ENCODE assay signal across 9 cellular contexts in the genomic region with DNA sequence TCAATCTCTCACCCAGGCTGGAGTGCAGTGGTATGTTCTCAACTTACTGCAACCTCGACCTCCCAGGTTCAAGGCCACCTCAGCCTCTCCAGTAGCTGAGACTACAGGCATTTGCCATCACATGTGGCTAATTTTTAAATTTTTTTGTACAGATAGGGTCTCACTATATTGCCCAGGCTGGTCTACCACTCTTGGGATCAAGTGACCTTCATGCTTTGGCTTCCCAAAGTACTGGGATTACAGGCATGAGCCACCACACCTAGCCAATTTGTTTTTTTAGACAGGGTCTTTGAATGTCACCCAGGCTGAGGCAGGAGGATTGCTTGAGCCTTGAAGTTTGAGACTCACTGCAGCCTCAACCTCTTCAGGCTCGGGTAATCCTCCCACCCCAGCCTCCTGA. TPM values are rescaled to one million over a fixed set of nuclear protein-coding genes. Genes with fewer than 3 reads are reported as not detected.
"Had no signal": no experiment of that assay in that cellular context is flagged by ENCODE, and none has a peak within 500 bp of the region (broad histone marks: within the 10 kb centered on the region; RNA-seq: fewer than 3 reads in every experiment).

No MANE protein-coding gene starts in this region.

- FAIRE-seq: G401.6, GM12878, GM12891, GM12892, GM18507, GM19239 had no signal

- DNase-seq: GDM1, GF-D8 had no signal

- H3K4me3 ChIP-seq: GM12878 had no signal

- ATAC-seq: GM12878 had no signal

RNA-seq across cellular contexts. Expression of a gene that starts 19.0 kb away (rescaled TPM):
- total RNA-seq: G401 had no signal
